27 cellular contexts compared by ENCODE assay signal in genomic region chr4:182227611-182228010, GRCh38.
"Had no signal": no experiment of that assay in that cellular context is flagged by ENCODE, and none has a peak within 500 bp of the region (broad histone marks: within the 10 kb centered on the region; RNA-seq: fewer than 3 reads in every experiment).

No MANE protein-coding gene starts in this region.

- H3K4me1 ChIP-seq: stomach, suprapubic skin, testis, tibial nerve, transverse colon, upper lobe of left lung, upper lobe of right lung, uterus, vagina had no signal

- H3K9me3 Mint-ChIP-seq: stimulated activated effector memory CD8-positive, alpha-beta T cell treated with anti-CD3 and anti-CD28 coated beads, Interleukin-12 subunit alpha, Interleukin-12 subunit beta, amount 100 ng/mL, for 72 hours; stimulated activated memory B cell treated with anti-CD40 and anti-IgM and Interleukin-4, amounts not matched to agents 10 μg/mL and 1 μg/mL and 100 μg/mL, for 72 hours had no signal

- H3K27ac ChIP-seq: stomach, suprapubic skin, testis, thoracic aorta, thyroid gland, tibial artery, tibial nerve, transverse colon, upper lobe of left lung, upper lobe of right lung, uterus, vagina had no signal

- H3K27me3 ChIP-seq: stomach, suprapubic skin, testis, thyroid gland, tibial artery, tibial nerve, transverse colon, upper lobe of left lung, upper lobe of right lung, uterus, vagina had no signal

- H3K9me3 ChIP-seq: stomach, suprapubic skin, testis, thoracic aorta, thyroid gland, tibial artery, tibial nerve, transverse colon, upper lobe of left lung, upper lobe of right lung, uterus, vagina had no signal

- H3K4me3 ChIP-seq: stomach, suprapubic skin, testis, thoracic aorta, thyroid gland, tibial artery, tibial nerve, transverse colon, upper lobe of left lung, upper lobe of right lung, uterus, vagina had no signal

- H3K27ac Mint-ChIP-seq: stimulated activated effector memory CD8-positive, alpha-beta T cell treated with anti-CD3 and anti-CD28 coated beads, Interleukin-12 subunit alpha, Interleukin-12 subunit beta, amount 100 ng/mL, for 72 hours; stimulated activated memory B cell treated with anti-CD40 and anti-IgM and Interleukin-4, amounts not matched to agents 10 μg/mL and 1 μg/mL and 100 μg/mL, for 72 hours; stimulated activated naive B cell treated with anti-CD40 and anti-IgM and Interleukin-4, amounts not matched to agents 10 μg/mL and 1 μg/mL and 100 μg/mL, for 72 hours; stimulated activated naive CD8-positive, alpha-beta T cell treated with anti-CD3 and anti-CD28 coated beads, Interleukin-15, amount 100 ng/mL, for 72 hours; stimulated activated naive CD8-positive, alpha-beta T cell treated with anti-CD3 and anti-CD28 coated beads, Interleukin-15, Interleukin-2, amounts not matched to agents 100 ng/mL and 50 ng/mL, for 24 hours had no signal

- H3K36me3 Mint-ChIP-seq: stimulated activated effector memory CD8-positive, alpha-beta T cell treated with anti-CD3 and anti-CD28 coated beads, Interleukin-12 subunit alpha, Interleukin-12 subunit beta, amount 100 ng/mL, for 72 hours; stimulated activated memory B cell treated with anti-CD40 and anti-IgM and Interleukin-4, amounts not matched to agents 10 μg/mL and 1 μg/mL and 100 μg/mL, for 72 hours; stimulated activated naive B cell treated with anti-CD40 and anti-IgM and Interleukin-4, amounts not matched to agents 10 μg/mL and 1 μg/mL and 100 μg/mL, for 72 hours had no signal

- H3K27me3 Mint-ChIP-seq: stimulated activated memory B cell treated with anti-CD40 and anti-IgM and Interleukin-4, amounts not matched to agents 10 μg/mL and 1 μg/mL and 100 μg/mL, for 72 hours; stimulated activated naive B cell treated with anti-CD40 and anti-IgM and Interleukin-4, amounts not matched to agents 10 μg/mL and 1 μg/mL and 100 μg/mL, for 72 hours; stimulated activated naive CD8-positive, alpha-beta T cell treated with anti-CD3 and anti-CD28 coated beads, Interleukin-15, amount 100 ng/mL, for 72 hours; stimulated activated naive CD8-positive, alpha-beta T cell treated with anti-CD3 and anti-CD28 coated beads, Interleukin-15, Interleukin-2, amounts not matched to agents 100 ng/mL and 50 ng/mL, for 24 hours had no signal

- DNase-seq: stimulated activated CD4-positive, alpha-beta T cell treated with anti-CD3 and anti-CD28 coated beads, Interleukin-2, amount 100 ng/mL, for 24 hours; stimulated activated CD4-positive, alpha-beta T cell treated with anti-CD3 and anti-CD28 coated beads, Interleukin-2, amount 100 ng/mL, for 48 hours; stimulated activated CD4-positive, alpha-beta T cell treated with anti-CD3 and anti-CD28 coated beads, Interleukin-4, amount 100 ng/mL, for 1 hour; stimulated activated CD4-positive, alpha-beta T cell treated with anti-CD3 and anti-CD28 coated beads, Interleukin-4, amount 100 ng/mL, for 24 hours; stimulated activated CD4-positive, alpha-beta T cell treated with anti-CD3 and anti-CD28 coated beads, Interleukin-4, amount 100 ng/mL, for 4 hours; stimulated activated CD8-positive, alpha-beta memory T cell treated with anti-CD3 and anti-CD28 coated beads, Interleukin-4, amount 100 ng/mL, for 48 hours; stimulated activated naive B cell treated with anti-CD40 and anti-IgM and Interleukin-4, amounts not matched to agents 10 μg/mL and 1 μg/mL and 100 μg/mL, for 72 hours; stimulated activated naive CD4-positive, alpha-beta T cell; stimulated activated naive CD4-positive, alpha-beta T cell treated with Interleukin-2 at 50 U/mL for 16 hours; stimulated activated naive CD8-positive, alpha-beta T cell treated with anti-CD3 and anti-CD28 coated beads, Interleukin-15, amount 100 ng/mL, for 72 hours; stimulated activated naive CD8-positive, alpha-beta T cell treated with anti-CD3 and anti-CD28 coated beads, Interleukin-15, Interleukin-2, amounts not matched to agents 100 U/mL and 50 U/mL, for 24 hours; stomach; substantia nigra; testis; thyroid gland; tibial artery; transverse colon; upper lobe of left lung; upper lobe of right lung; uterus had no signal

- H3K4me3 Mint-ChIP-seq: stimulated activated effector memory CD8-positive, alpha-beta T cell treated with anti-CD3 and anti-CD28 coated beads, Interleukin-12 subunit alpha, Interleukin-12 subunit beta, amount 100 ng/mL, for 72 hours; stimulated activated memory B cell treated with anti-CD40 and anti-IgM and Interleukin-4, amounts not matched to agents 10 μg/mL and 1 μg/mL and 100 μg/mL, for 72 hours; stimulated activated naive B cell treated with anti-CD40 and anti-IgM and Interleukin-4, amounts not matched to agents 10 μg/mL and 1 μg/mL and 100 μg/mL, for 72 hours; stimulated activated naive CD8-positive, alpha-beta T cell treated with anti-CD3 and anti-CD28 coated beads, Interleukin-15, amount 100 ng/mL, for 72 hours; stimulated activated naive CD8-positive, alpha-beta T cell treated with anti-CD3 and anti-CD28 coated beads, Interleukin-15, Interleukin-2, amounts not matched to agents 100 ng/mL and 50 ng/mL, for 24 hours had no signal

- ATAC-seq: stimulated activated memory B cell treated with anti-CD40 and anti-IgM and Interleukin-4, amounts not matched to agents 10 μg/mL and 1 μg/mL and 100 μg/mL, for 72 hours; stimulated activated naive B cell treated with anti-CD40 and anti-IgM and Interleukin-4, amounts not matched to agents 10 μg/mL and 1 μg/mL and 100 μg/mL, for 72 hours; stimulated activated naive CD8-positive, alpha-beta T cell treated with anti-CD3 and anti-CD28 coated beads, Interleukin-15, amount 100 ng/mL, for 72 hours; stimulated activated naive CD8-positive, alpha-beta T cell treated with anti-CD3 and anti-CD28 coated beads, Interleukin-15, Interleukin-2, amounts not matched to agents 100 U/mL and 50 U/mL, for 24 hours; upper lobe of right lung had no signal

- H3K36me3 ChIP-seq: stomach, suprapubic skin, thoracic aorta, thyroid gland, tibial artery, tibial nerve, transverse colon, upper lobe of left lung, upper lobe of right lung, uterus, vagina had no signal

- H3K4me1 Mint-ChIP-seq: stimulated activated effector memory CD8-positive, alpha-beta T cell treated with anti-CD3 and anti-CD28 coated beads, Interleukin-12 subunit alpha, Interleukin-12 subunit beta, amount 100 ng/mL, for 72 hours; stimulated activated memory B cell treated with anti-CD40 and anti-IgM and Interleukin-4, amounts not matched to agents 10 μg/mL and 1 μg/mL and 100 μg/mL, for 72 hours; stimulated activated naive B cell treated with anti-CD40 and anti-IgM and Interleukin-4, amounts not matched to agents 10 μg/mL and 1 μg/mL and 100 μg/mL, for 72 hours; stimulated activated naive CD8-positive, alpha-beta T cell treated with anti-CD3 and anti-CD28 coated beads, Interleukin-15, amount 100 ng/mL, for 72 hours had no signal
